25 cellular contexts compared by ENCODE assay signal in the genomic region with DNA sequence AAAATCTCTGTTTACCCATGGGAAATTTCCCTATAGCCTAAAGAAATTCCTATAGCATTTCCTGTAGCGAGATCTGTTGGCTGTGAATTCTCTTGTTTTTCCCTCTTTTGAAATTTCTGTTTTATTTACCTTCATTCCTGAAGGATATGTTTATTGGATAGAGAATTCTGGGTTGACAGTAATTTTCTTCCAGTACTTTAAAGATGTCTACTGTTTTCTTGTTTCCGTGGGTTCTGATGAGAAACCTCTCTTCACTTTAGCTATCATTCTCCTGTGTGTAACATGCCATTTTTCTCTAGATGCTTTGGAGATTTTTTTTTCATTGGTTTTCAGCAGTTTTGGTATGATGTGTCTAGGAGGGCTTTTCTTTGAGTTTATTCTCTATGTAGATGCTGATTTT.
"Had no signal": no experiment of that assay in that cellular context is flagged by ENCODE, and none has a peak within 500 bp of the region (broad histone marks: within the 10 kb centered on the region; RNA-seq: fewer than 3 reads in every experiment).

No MANE protein-coding gene starts in this region.

- H3K4me1 Mint-ChIP-seq: memory B cell, nephron progenitor cell had no signal

- H3K27me3 ChIP-seq: colonic mucosa, gastrocnemius medialis, right atrium auricular region, sigmoid colon, suprapubic skin, transverse colon, upper lobe of right lung, uterus had no signal

- H3K27me3 Mint-ChIP-seq: dendritic cell treated with granulocyte-macrophage colony-stimulating factor and Interleukin-4, amounts not matched to agents 40 ng/mL and 50 ng/mL, for 4 days; stimulated activated naive CD8-positive, alpha-beta T cell treated with anti-CD3 and anti-CD28 coated beads, Interleukin-15, amount 100 ng/mL, for 72 hours had no signal

- H3K4me3 Mint-ChIP-seq: dendritic cell treated with granulocyte-macrophage colony-stimulating factor and Interleukin-4, amounts not matched to agents 40 ng/mL and 50 ng/mL, for 4 days; endodermal cell; memory B cell; nephron progenitor cell; stimulated activated naive CD8-positive, alpha-beta T cell treated with anti-CD3 and anti-CD28 coated beads, Interleukin-15, amount 100 ng/mL, for 72 hours had no signal

- ATAC-seq: esophagus mucosa; gastrocnemius medialis; left lobe of liver; stimulated activated naive CD8-positive, alpha-beta T cell treated with anti-CD3 and anti-CD28 coated beads, Interleukin-15, amount 100 ng/mL, for 72 hours; upper lobe of right lung had no signal

- DNase-seq: colonic mucosa; effector CD8-positive, alpha-beta T cell; endodermal cell; foreskin fibroblast; gastrocnemius medialis; head of caudate nucleus; kidney; nephron progenitor cell; nucleus accumbens; sigmoid colon; stimulated activated CD4-positive, alpha-beta T cell treated with anti-CD3 and anti-CD28 coated beads, Interleukin-2, amount 100 ng/mL, for 48 hours; stimulated activated naive CD4-positive, alpha-beta T cell; stimulated activated naive CD8-positive, alpha-beta T cell treated with anti-CD3 and anti-CD28 coated beads, Interleukin-15, amount 100 ng/mL, for 72 hours; transverse colon; upper lobe of right lung; uterus had no signal

- H3K4me1 ChIP-seq: colonic mucosa, gastrocnemius medialis, right atrium auricular region, suprapubic skin, transverse colon, upper lobe of right lung, uterus had no signal

- H3K27ac ChIP-seq: colonic mucosa, epithelial cell of prostate, gastrocnemius medialis, prostate gland, right atrium auricular region, sigmoid colon, suprapubic skin, transverse colon, upper lobe of right lung, uterus had no signal

- H3K27ac Mint-ChIP-seq: dendritic cell treated with granulocyte-macrophage colony-stimulating factor and Interleukin-4, amounts not matched to agents 40 ng/mL and 50 ng/mL, for 4 days; endodermal cell; memory B cell; nephron progenitor cell had no signal

- H3K4me3 ChIP-seq: colonic mucosa, gastrocnemius medialis, lung, prostate gland, right atrium auricular region, sigmoid colon, suprapubic skin, transverse colon, upper lobe of right lung, uterus had no signal

- H3K36me3 ChIP-seq: colonic mucosa, gastrocnemius medialis, prostate gland, right atrium auricular region, suprapubic skin, upper lobe of right lung, uterus had no signal

- H3K9me3 ChIP-seq: colonic mucosa, prostate gland, sigmoid colon had no signal
